Comparison of ENCODE assay signal across 10 cellular contexts in the genomic region with DNA sequence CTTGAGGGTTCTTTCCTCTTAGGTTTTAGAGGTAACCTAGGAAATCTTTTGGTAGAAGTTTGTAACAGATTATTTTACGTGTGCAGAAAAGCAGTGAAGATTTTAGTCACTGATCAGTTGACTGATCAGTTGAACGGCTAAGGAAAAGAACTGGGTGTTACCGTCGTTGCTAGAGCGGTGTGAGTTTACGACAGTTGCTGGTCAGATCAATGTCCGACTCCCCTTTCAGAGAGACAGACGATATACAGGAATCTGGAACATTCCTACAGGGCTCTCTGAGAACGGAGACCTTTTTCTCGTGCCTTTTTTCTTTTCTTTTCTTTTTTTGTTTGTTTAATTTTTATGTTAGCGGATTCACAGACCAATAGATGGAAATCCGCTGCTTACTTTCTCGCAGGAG.
DNase-seq lines count a peak whose midpoint lies in the region; ATAC-seq and TF ChIP-seq lines count a peak whose summit lies in the region.
"Had no signal": no experiment of that assay in that cellular context is flagged by ENCODE, and none has a peak within 500 bp of the region (broad histone marks: within the 10 kb centered on the region; RNA-seq: fewer than 3 reads in every experiment).

No MANE protein-coding gene starts in this region.

- H3K27me3 Mint-ChIP-seq in activated naive CD8-positive, alpha-beta T cell treated with anti-CD3 and anti-CD28 coated beads for 36 hours = peaks cover 85% of the 10 kb centered on the region
- H3K27me3 Mint-ChIP-seq in T-helper 17 cell = peaks cover 59% of the 10 kb centered on the region

- ATAC-seq in HCT116 = no peak
- ATAC-seq in HG02973 (IDR thresholded peaks at IDR 0.05; ENCODE audit: unreplicated experiment) = no peak
- no peak for ATAC-seq in GM19035 (IDR thresholded peaks at IDR 0.05; ENCODE audit: unreplicated experiment)
- ATAC-seq in T-helper 17 cell = no peak

- peak overlapping the region; percentile 71 for H2AFZ ChIP-seq in HCT116 (ENCODE audit: low read depth, low read length, poor library complexity, severe bottlenecking)

- CTCF ChIA-PET in HCT116 (lab: Charles Lee) = no interaction called here

- BruUV-seq in HCT116 (replicated peaks; lab: Mats Ljungman, UMichigan) = no TSS peak

- H3K4me3 Mint-ChIP-seq in activated naive CD8-positive, alpha-beta T cell treated with anti-CD3 and anti-CD28 coated beads for 36 hours = peak overlapping the region; percentile 53
- H3K4me3 Mint-ChIP-seq in T-helper 17 cell = no peak overlapping the region

- peaks cover 12 to 59% of the 10 kb centered on the region in 2 experiments for H3K4me1 ChIP-seq in HCT116 (ENCODE audit: control insufficient read depth in 1 of 2, insufficient read depth in 2 of 2, low read length in 2 of 2)
- H3K4me1 ChIP-seq: testis had no signal

- no peak for TF ChIP-seq POLR2A in HCT116 (IDR thresholded peaks at IDR 0.05; ENCODE audit: borderline replicate concordance, extremely low read depth, insufficient read depth, insufficient read length)

- H3K9me3 ChIP-seq in HCT116 (ENCODE audit: control insufficient read depth in 1 of 2, insufficient read depth in 1 of 2, low read depth in 1 of 2, low read length in 2 of 2) (no peaks in the 10 kb centered on the region), T-helper 17 cell (ENCODE audit: control insufficient read depth, low read length, poor library complexity, severe bottlenecking) (no peaks in the 10 kb centered on the region)
- H3K9me3 ChIP-seq: testis had no signal

- peaks cover 11% of the 10 kb centered on the region for H3K9me3 Mint-ChIP-seq in activated naive CD8-positive, alpha-beta T cell treated with anti-CD3 and anti-CD28 coated beads for 36 hours

- H3K4me2 ChIP-seq in HCT116 (ENCODE audit: low read length) = peak overlapping the region; percentile 77

- H3K27me3 ChIP-seq in HCT116 (ENCODE audit: insufficient read depth, low read length) (no peaks in the 10 kb centered on the region), kidney epithelial cell (ENCODE audit: control insufficient read depth, insufficient read depth, low read length) (peaks cover 2% of the 10 kb centered on the region)
- H3K27me3 ChIP-seq: testis had no signal

- no peak overlapping the region for H3K27ac Mint-ChIP-seq in activated naive CD8-positive, alpha-beta T cell treated with anti-CD3 and anti-CD28 coated beads for 36 hours
- no peak overlapping the region for H3K27ac Mint-ChIP-seq in T-helper 17 cell

- no peak for TF ChIP-seq CTCF in C4-2B (conservative IDR thresholded peaks at IDR 0.05)
- no peak for TF ChIP-seq CTCF in HCT116 (IDR thresholded peaks at IDR 0.05 in 2 of 3, conservative IDR thresholded peaks at IDR 0.05 in 1 of 3; ENCODE audit: borderline replicate concordance in 1 of 3, insufficient read depth in 1 of 3, low read depth in 2 of 3, low read length in 2 of 3)
- no peak for TF ChIP-seq CTCF in kidney epithelial cell (IDR thresholded peaks at IDR 0.05; ENCODE audit: insufficient read depth, low read length, poor library complexity, severe bottlenecking)

- peaks cover 4% of the 10 kb centered on the region for H3K36me3 Mint-ChIP-seq in activated naive CD8-positive, alpha-beta T cell treated with anti-CD3 and anti-CD28 coated beads for 36 hours
- H3K36me3 Mint-ChIP-seq in T-helper 17 cell (ENCODE audit: low read depth) = peaks cover 2% of the 10 kb centered on the region

- TF ChIP-seq RAD21 in HCT116 (IDR thresholded peaks at IDR 0.05; ENCODE audit: low read depth) = no peak

- RAD21 ChIA-PET in HCT116 (lab: Charles Lee; ENCODE audit: low non-redundant PET in 1 of 2, low total read pairs in 2 of 2, uncharacterized antibody in 2 of 2, unreplicated experiment in 2 of 2) = no interaction called here

- H3K27ac ChIP-seq in C4-2B (peak overlapping the region; percentile 6; the same call in 1 of the 2 replicates), HCT116 (ENCODE audit: low read depth, low read length) (peak overlapping the region; percentile 61)
- H3K27ac ChIP-seq: esophagus muscularis mucosa, testis had no signal

- H3K79me2 ChIP-seq in HCT116 (ENCODE audit: insufficient read depth, low read length) = no peaks in the 10 kb centered on the region

- H3K4me1 Mint-ChIP-seq in activated naive CD8-positive, alpha-beta T cell treated with anti-CD3 and anti-CD28 coated beads for 36 hours = peaks cover 12% of the 10 kb centered on the region
- H3K4me1 Mint-ChIP-seq in T-helper 17 cell = peaks cover 9% of the 10 kb centered on the region

- H4K20me1 ChIP-seq in HCT116 (ENCODE audit: insufficient read depth) = no peaks in the 10 kb centered on the region

- H3K9me2 ChIP-seq in HCT116 (ENCODE audit: insufficient read depth) = no peaks in the 10 kb centered on the region

- intact Hi-C loops in HCT116 (cut with micrococcal nuclease) = loop anchor here (5.0 to 10.0 kb wide), 4 partner anchors 67 to 310 kb away; no protein-coding TSS in a partner anchor

- peak overlapping the region; percentile 42; the same call in 1 of the 2 replicates for H3K9ac ChIP-seq in HCT116 (ENCODE audit: low read length)

- POLR2A ChIA-PET in HCT116 (lab: Charles Lee) = no interaction called here

- peak overlapping the region; percentile 30 to 49 for H3K4me3 ChIP-seq in HCT116 (replicated peaks in 1 of 2; ENCODE audit: low read depth in 1 of 2, low read length in 2 of 2)
- H3K4me3 ChIP-seq in kidney epithelial cell (ENCODE audit: low read depth, low read length) = peak overlapping the region; percentile 48

- DNase-seq in HCT116 (ENCODE audit: low read depth, low spot score) = no peak
- DNase-seq in activated naive CD8-positive, alpha-beta T cell treated with anti-CD3 and anti-CD28 coated beads for 36 hours = no peak
- no peak for DNase-seq in kidney epithelial cell (ENCODE audit: low read depth)
- no peak for DNase-seq in activated CD4-positive, alpha-beta T cell treated with anti-CD3 and anti-CD28 coated beads for 48 hours
- no peak for DNase-seq in T-helper 17 cell
- DNase-seq: testis had no signal

- H3K36me3 ChIP-seq in HCT116 (ENCODE audit: control insufficient read depth in 1 of 2, insufficient read depth in 2 of 2, low read length in 2 of 2) (no peaks in the 10 kb centered on the region), kidney epithelial cell (ENCODE audit: control insufficient read depth, insufficient read depth, low read length) (no peaks in the 10 kb centered on the region)
- H3K36me3 ChIP-seq: esophagus muscularis mucosa had no signal

TF ChIP-seq in HCT116, 20 proteins besides CTCF, POLR2A, EP300 and RAD21:
- TF ChIP-seq ZFX (IDR thresholded peaks at IDR 0.05) = no peak
- TF ChIP-seq EZH2phosphoT487 (IDR thresholded peaks at IDR 0.05; ENCODE audit: borderline replicate concordance) = no peak
- no peak for TF ChIP-seq ZNF274 (IDR thresholded peaks at IDR 0.05; ENCODE audit: low read depth, low read length)
- no peak for TF ChIP-seq POLR2AphosphoS5 (IDR thresholded peaks at IDR 0.05; ENCODE audit: low read depth, low read length)
- no peak for TF ChIP-seq FOSL1 (IDR thresholded peaks at IDR 0.05; ENCODE audit: low read depth)
- TF ChIP-seq, protein P1, sequence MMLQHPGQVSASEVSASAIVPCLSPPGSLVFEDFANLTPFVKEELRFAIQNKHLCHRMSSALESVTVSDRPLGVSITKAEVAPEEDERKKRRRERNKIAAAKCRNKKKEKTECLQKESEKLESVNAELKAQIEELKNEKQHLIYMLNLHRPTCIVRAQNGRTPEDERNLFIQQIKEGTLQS (IDR thresholded peaks at IDR 0.05) = no peak
- TF ChIP-seq JUND (IDR thresholded peaks at IDR 0.05) = no peak
- TF ChIP-seq SRF (IDR thresholded peaks at IDR 0.05; ENCODE audit: low read depth) = no peak
- TF ChIP-seq EGR1 (IDR thresholded peaks at IDR 0.05; ENCODE audit: low read depth) = no peak
- TF ChIP-seq CEBPB (IDR thresholded peaks at IDR 0.05; ENCODE audit: low read depth) = no peak
